In the genomic region with DNA sequence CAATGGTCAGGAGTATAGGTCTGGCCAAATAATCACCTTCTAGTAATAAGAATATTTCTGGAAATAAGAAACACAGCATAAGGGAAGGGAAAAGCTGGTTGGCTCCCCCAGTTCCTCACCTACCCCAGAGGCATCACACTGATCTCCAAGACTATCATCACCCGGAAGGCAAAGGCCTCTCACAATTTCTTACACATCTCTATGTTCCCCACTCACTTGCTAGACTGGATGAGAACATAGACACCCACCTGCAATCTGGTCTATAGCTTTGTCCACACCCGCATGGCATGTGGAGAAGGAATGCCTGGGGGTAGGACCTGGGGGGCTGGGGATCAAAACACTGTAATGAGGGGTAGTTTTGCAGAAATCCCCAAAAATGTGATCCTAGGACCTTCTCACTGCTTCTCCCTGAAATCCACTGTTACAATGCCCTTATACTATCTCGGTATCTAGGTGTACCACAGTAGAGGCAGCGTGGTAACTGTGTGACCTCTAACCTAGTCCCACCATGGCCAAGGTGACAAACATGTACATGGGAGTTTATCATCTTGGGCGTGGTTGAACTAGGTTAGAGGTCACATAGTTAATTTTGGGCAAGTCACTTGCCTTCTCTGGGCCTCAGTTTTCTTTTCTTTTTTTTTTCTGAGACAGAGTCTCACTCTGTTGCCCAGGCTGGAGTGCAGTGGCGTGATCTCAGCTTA, we compare ENCODE assay signal across 1 cellular context.
TF ChIP-seq lines count a peak whose summit lies in the region.

No MANE protein-coding gene starts in this region.

TF ChIP-seq in IMR-90, 13 proteins besides CTCF, POLR2A, EP300 and RAD21:
- TF ChIP-seq MAZ (IDR thresholded peaks at IDR 0.05; ENCODE audit: borderline replicate concordance, low read depth, low read length) (no peak), MAFK (IDR thresholded peaks at IDR 0.05; ENCODE audit: low read depth, low read length) (no peak), NFE2L2 (IDR thresholded peaks at IDR 0.05; ENCODE audit: low read depth, low read length) (no peak), CEBPB (IDR thresholded peaks at IDR 0.05; ENCODE audit: low read depth, low read length) (no peak), RCOR1 (IDR thresholded peaks at IDR 0.05; ENCODE audit: insufficient replicate concordance, low read length) (no peak), FOS (IDR thresholded peaks at IDR 0.05; ENCODE audit: low read depth, low read length) (no peak), USF2 (IDR thresholded peaks at IDR 0.05; ENCODE audit: low read depth, low read length) (no peak), BHLHE40 (IDR thresholded peaks at IDR 0.05; ENCODE audit: low read depth, low read length) (no peak), CHD1 (IDR thresholded peaks at IDR 0.05; ENCODE audit: low read depth, low read length) (no peak)
TF ChIP-seq in IMR-90: peak in this region for 0.
